In the genomic region with DNA sequence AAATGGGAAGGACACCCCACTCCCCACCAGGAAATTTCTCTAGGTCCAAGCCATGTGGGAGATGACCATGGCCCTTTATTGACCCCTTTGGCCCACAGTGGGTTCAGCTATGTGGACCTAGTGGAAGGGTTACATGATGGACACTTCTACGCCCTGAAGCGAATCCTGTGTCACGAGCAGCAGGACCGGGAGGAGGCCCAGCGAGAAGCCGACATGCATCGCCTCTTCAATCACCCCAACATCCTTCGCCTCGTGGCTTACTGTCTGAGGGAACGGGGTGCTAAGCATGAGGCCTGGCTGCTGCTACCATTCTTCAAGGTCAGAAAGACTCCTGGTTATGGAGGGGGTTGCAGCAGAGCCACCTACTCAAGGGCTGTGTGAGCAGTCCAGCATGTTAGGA, we compare ENCODE assay signal across 1 cellular context.
TF ChIP-seq lines count a peak whose summit lies in the region.

No MANE protein-coding gene starts in this region.

TF ChIP-seq in HCT116, 20 proteins besides CTCF, POLR2A, EP300 and RAD21 (continued from another document):
- TF ChIP-seq, protein P1, sequence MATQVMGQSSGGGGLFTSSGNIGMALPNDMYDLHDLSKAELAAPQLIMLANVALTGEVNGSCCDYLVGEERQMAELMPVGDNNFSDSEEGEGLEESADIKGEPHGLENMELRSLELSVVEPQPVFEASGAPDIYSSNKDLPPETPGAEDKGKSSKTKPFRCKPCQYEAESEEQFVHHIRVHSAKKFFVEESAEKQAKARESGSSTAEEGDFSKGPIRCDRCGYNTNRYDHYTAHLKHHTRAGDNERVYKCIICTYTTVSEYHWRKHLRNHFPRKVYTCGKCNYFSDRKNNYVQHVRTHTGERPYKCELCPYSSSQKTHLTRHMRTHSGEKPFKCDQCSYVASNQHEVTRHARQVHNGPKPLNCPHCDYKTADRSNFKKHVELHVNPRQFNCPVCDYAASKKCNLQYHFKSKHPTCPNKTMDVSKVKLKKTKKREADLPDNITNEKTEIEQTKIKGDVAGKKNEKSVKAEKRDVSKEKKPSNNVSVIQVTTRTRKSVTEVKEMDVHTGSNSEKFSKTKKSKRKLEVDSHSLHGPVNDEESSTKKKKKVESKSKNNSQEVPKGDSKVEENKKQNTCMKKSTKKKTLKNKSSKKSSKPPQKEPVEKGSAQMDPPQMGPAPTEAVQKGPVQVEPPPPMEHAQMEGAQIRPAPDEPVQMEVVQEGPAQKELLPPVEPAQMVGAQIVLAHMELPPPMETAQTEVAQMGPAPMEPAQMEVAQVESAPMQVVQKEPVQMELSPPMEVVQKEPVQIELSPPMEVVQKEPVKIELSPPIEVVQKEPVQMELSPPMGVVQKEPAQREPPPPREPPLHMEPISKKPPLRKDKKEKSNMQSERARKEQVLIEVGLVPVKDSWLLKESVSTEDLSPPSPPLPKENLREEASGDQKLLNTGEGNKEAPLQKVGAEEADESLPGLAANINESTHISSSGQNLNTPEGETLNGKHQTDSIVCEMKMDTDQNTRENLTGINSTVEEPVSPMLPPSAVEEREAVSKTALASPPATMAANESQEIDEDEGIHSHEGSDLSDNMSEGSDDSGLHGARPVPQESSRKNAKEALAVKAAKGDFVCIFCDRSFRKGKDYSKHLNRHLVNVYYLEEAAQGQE (IDR thresholded peaks at IDR 0.05; ENCODE audit: low read depth), result no peak
- no peak for TF ChIP-seq EZH2phosphoT487 (IDR thresholded peaks at IDR 0.05; ENCODE audit: borderline replicate concordance)
